ENCODE assay signal across 10 cellular contexts in genomic region chr2:8662239-8662879, GRCh38. TPM values are rescaled to one million over a fixed set of nuclear protein-coding genes. Genes with fewer than 3 reads are reported as not detected.
DNase-seq lines count a peak whose midpoint lies in the region; ATAC-seq and TF ChIP-seq lines count a peak whose summit lies in the region.
"Had no signal": no experiment of that assay in that cellular context is flagged by ENCODE, and none has a peak within 500 bp of the region (broad histone marks: within the 10 kb centered on the region; RNA-seq: fewer than 3 reads in every experiment).

No MANE protein-coding gene starts in this region.

- H3K9me3 ChIP-seq in IMR-90 (ENCODE audit: control insufficient read depth, insufficient read depth, low read length) = no peaks in the 10 kb centered on the region
- H3K9me3 ChIP-seq: neutrophil had no signal

- no peaks in the 10 kb centered on the region for H3K79me1 ChIP-seq in IMR-90 (ENCODE audit: low read depth in 1 of 2, low read length in 2 of 2)

- peak overlapping the region; percentile 99 for H2BK120ac ChIP-seq in IMR-90 (ENCODE audit: low read depth, low read length)

- peak overlapping the region; percentile 80 for H3K4ac ChIP-seq in IMR-90 (ENCODE audit: low read depth, low read length)

- TF ChIP-seq POLR2A in IMR-90 (IDR thresholded peaks at IDR 0.05; ENCODE audit: low read depth, low read length) = no peak

- H3K27me3 ChIP-seq in IMR-90 (ENCODE audit: control insufficient read depth, insufficient read depth, low read length) = no peaks in the 10 kb centered on the region

- H3K4me1 ChIP-seq in IMR-90 (ENCODE audit: control insufficient read depth, insufficient read depth, low read length) = peaks cover 16% of the 10 kb centered on the region

- peak overlapping the region; percentile 68 for H3K27ac ChIP-seq in IMR-90 (ENCODE audit: insufficient read depth, low read length)
- H3K27ac ChIP-seq: neutrophil had no signal

- H3K4me2 ChIP-seq in IMR-90 (ENCODE audit: low read depth, low read length) = peak overlapping the region; percentile 44

- peak overlapping the region; percentile 92 for H3K14ac ChIP-seq in IMR-90 (replicated peaks; ENCODE audit: low read depth, low read length)

- H3K9ac ChIP-seq in IMR-90 (ENCODE audit: low read depth, low read length) = peak overlapping the region; percentile 34

- H4K8ac ChIP-seq in IMR-90 (ENCODE audit: low read depth in 2 of 2, low read length in 2 of 2) = peak overlapping the region; percentile 55 to 83; a peak in 3 of 4 replicates

- H4K20me1 ChIP-seq in IMR-90 (ENCODE audit: insufficient read depth, low read length) = no peaks in the 10 kb centered on the region

- H3K23ac ChIP-seq in IMR-90 (ENCODE audit: low read depth, low read length) = peak overlapping the region; percentile 88

- H3K9me3 Mint-ChIP-seq in chondrocyte (ENCODE audit: low read depth) = no peaks in the 10 kb centered on the region
- H3K9me3 Mint-ChIP-seq in nephron progenitor cell = peaks cover 5% of the 10 kb centered on the region
- H3K9me3 Mint-ChIP-seq in stimulated activated naive B cell treated with anti-CD40 and anti-IgM and Interleukin-4, amounts not matched to agents 10 μg/mL and 1 μg/mL and 100 μg/mL, for 72 hours = no peaks in the 10 kb centered on the region

- peak overlapping the region; percentile 56; the same call in 1 of the 2 replicates for H3K56ac ChIP-seq in IMR-90 (ENCODE audit: extremely low read depth, insufficient read depth, low read length)

- peak overlapping the region; percentile 86 for H2BK5ac ChIP-seq in IMR-90 (ENCODE audit: low read depth, low read length, poor library complexity, severe bottlenecking)

- no peak overlapping the region for H3K4me3 ChIP-seq in IMR-90 (ENCODE audit: insufficient read depth, low read depth, low read length)

- in situ Hi-C loops in Caki2 (cut with HindIII; ENCODE audit: low pct_unique_long_range_greater_than_20kb, low sequenced_read_pairs) (no loop called here), IMR-90 (cut with MboI; ENCODE audit: low sequenced_read_pairs) (no loop called here)

- H3K27me3 Mint-ChIP-seq in chondrocyte (ENCODE audit: low read depth) (no peaks in the 10 kb centered on the region), nephron progenitor cell (ENCODE audit: low read depth, poor library complexity) (peaks cover 3% of the 10 kb centered on the region)
- H3K27me3 Mint-ChIP-seq in stimulated activated naive B cell treated with anti-CD40 and anti-IgM and Interleukin-4, amounts not matched to agents 10 μg/mL and 1 μg/mL and 100 μg/mL, for 72 hours = peaks cover 57 to 62% of the 10 kb centered on the region in 2 donors

- H3K9me1 ChIP-seq in IMR-90 (ENCODE audit: insufficient read depth, low read length) = peaks cover 11% of the 10 kb centered on the region; the same call in 1 of the 2 replicates

- CTCF ChIA-PET in IMR-90 (lab: Yijun Ruan, JAX) = interaction anchor here (1.3 kb wide), 1 partner anchor 18 kb away, joined by 4 read pairs; no protein-coding TSS in a partner anchor

- ATAC-seq in IMR-90 (ENCODE audit: low read depth) (peak; percentile 86), GM18868 (IDR thresholded peaks at IDR 0.05; ENCODE audit: unreplicated experiment) (no peak)
- ATAC-seq in stimulated activated naive B cell treated with anti-CD40 and anti-IgM and Interleukin-4, amounts not matched to agents 10 μg/mL and 1 μg/mL and 100 μg/mL, for 72 hours (replicated peaks) = no peak

- peak overlapping the region; percentile 96 for H2BK20ac ChIP-seq in IMR-90 (ENCODE audit: low read depth, low read length)

- H3K4me3 Mint-ChIP-seq in chondrocyte (ENCODE audit: unreplicated experiment) = no peak overlapping the region
- no peak overlapping the region for H3K4me3 Mint-ChIP-seq in nephron progenitor cell
- H3K4me3 Mint-ChIP-seq in stimulated activated naive B cell treated with anti-CD40 and anti-IgM and Interleukin-4, amounts not matched to agents 10 μg/mL and 1 μg/mL and 100 μg/mL, for 72 hours = no peak overlapping the region

- H3K4me1 Mint-ChIP-seq in chondrocyte (ENCODE audit: low read depth) (peaks cover 9% of the 10 kb centered on the region), nephron progenitor cell (peaks cover 51% of the 10 kb centered on the region)
- H3K4me1 Mint-ChIP-seq in stimulated activated naive B cell treated with anti-CD40 and anti-IgM and Interleukin-4, amounts not matched to agents 10 μg/mL and 1 μg/mL and 100 μg/mL, for 72 hours = peaks cover 5 to 6% of the 10 kb centered on the region in 2 donors

- H4K91ac ChIP-seq in IMR-90 (ENCODE audit: insufficient read depth, low read depth, low read length) = peak overlapping the region; percentile 70

- BruUV-seq in IMR-90 (replicated peaks; lab: Mats Ljungman, UMichigan) = no TSS peak

- dilution Hi-C loops in IMR-90 (cut with HindIII; ENCODE audit: low sequenced_read_pairs, unreplicated experiment) = no loop called here

- H2AFZ ChIP-seq in IMR-90 (replicated peaks; ENCODE audit: low read length, poor library complexity) = peak overlapping the region; percentile 79

- intact Hi-C loops in IMR-90 (cut with micrococcal nuclease) = no loop called here

- H2AK5ac ChIP-seq in IMR-90 (ENCODE audit: low read depth, low read length) = peak overlapping the region; percentile 67

- peak; percentile 74 for DNase-seq in Caki2 (ENCODE audit: low read depth)
- peak; percentile 90 for DNase-seq in IMR-90
- DNase-seq in chondrocyte (ENCODE audit: low spot score) = no peak
- no peak for DNase-seq in nephron progenitor cell
- no peak for DNase-seq in COLO829 (ENCODE audit: low spot score)
- no peak for DNase-seq in stimulated activated naive B cell treated with anti-CD40 and anti-IgM and Interleukin-4, amounts not matched to agents 10 μg/mL and 1 μg/mL and 100 μg/mL, for 72 hours
- no peak for DNase-seq in mucosa of gallbladder (ENCODE audit: low spot score)
- DNase-seq: NCI-H345 had no signal

- peak overlapping the region; percentile 68 for H2AK9ac ChIP-seq in IMR-90 (replicated peaks; ENCODE audit: low read depth, low read length, poor library complexity)

- H3K36me3 Mint-ChIP-seq in chondrocyte (ENCODE audit: low read depth) = no peaks in the 10 kb centered on the region
- H3K36me3 Mint-ChIP-seq in nephron progenitor cell (ENCODE audit: low read depth) = no peaks in the 10 kb centered on the region
- no peaks in the 10 kb centered on the region for H3K36me3 Mint-ChIP-seq in stimulated activated naive B cell treated with anti-CD40 and anti-IgM and Interleukin-4, amounts not matched to agents 10 μg/mL and 1 μg/mL and 100 μg/mL, for 72 hours

- no peaks in the 10 kb centered on the region for H3K36me3 ChIP-seq in IMR-90 (ENCODE audit: control insufficient read depth, insufficient read depth, low read length)
- H3K36me3 ChIP-seq: neutrophil had no signal

- peak; percentile 40 for TF ChIP-seq CTCF in IMR-90 (conservative IDR thresholded peaks at IDR 0.05; ENCODE audit: low read depth, low read length)
- peak; percentile 45 for TF ChIP-seq CTCF in chondrocyte (IDR thresholded peaks at IDR 0.05)
- TF ChIP-seq CTCF in nephron progenitor cell (IDR thresholded peaks at IDR 0.05) = no peak

- H2BK15ac ChIP-seq in IMR-90 (ENCODE audit: low read depth, low read length) = peak overlapping the region; percentile 45; the same call in 2 of the 3 replicates

- no CpG with 5 or more reads among the region's 10 CpGs for WGBS in IMR-90 (ENCODE audit: extremely low coverage in 2 of 2, insufficient read length in 1 of 2), 2 experiments

- peak; percentile 63 for TF ChIP-seq RAD21 in IMR-90 (IDR thresholded peaks at IDR 0.05; ENCODE audit: low read length)

- peak overlapping the region; percentile 56 for H3K18ac ChIP-seq in IMR-90 (ENCODE audit: low read depth, low read length)

- H3K27ac Mint-ChIP-seq in chondrocyte (ENCODE audit: unreplicated experiment) (no peak overlapping the region), nephron progenitor cell (peak overlapping the region; percentile 37)
- H3K27ac Mint-ChIP-seq in stimulated activated naive B cell treated with anti-CD40 and anti-IgM and Interleukin-4, amounts not matched to agents 10 μg/mL and 1 μg/mL and 100 μg/mL, for 72 hours = no peak overlapping the region

- POLR2A ChIA-PET in IMR-90 (lab: Charles Lee; ENCODE audit: unreplicated experiment) = interaction anchor here (1.4 kb wide), 1 partner anchor 19 kb away, joined by 3 read pairs; the partner anchor contains the start of gene ID2

- H4K5ac ChIP-seq in IMR-90 (ENCODE audit: low read depth, low read length) = peak overlapping the region; percentile 40

TF ChIP-seq in IMR-90, 13 proteins besides CTCF, POLR2A, EP300 and RAD21 (continues in another document):
- TF ChIP-seq BHLHE40 (IDR thresholded peaks at IDR 0.05; ENCODE audit: low read depth, low read length) (no peak), CEBPB (IDR thresholded peaks at IDR 0.05; ENCODE audit: low read depth, low read length) (no peak), MAFK (IDR thresholded peaks at IDR 0.05; ENCODE audit: low read depth, low read length) (no peak), MXI1 (IDR thresholded peaks at IDR 0.05; ENCODE audit: borderline replicate concordance, low read depth, low read length) (0 out of 2 replicates have a peak, but pooled peaks have one; percentile 25), CHD1 (IDR thresholded peaks at IDR 0.05; ENCODE audit: low read depth, low read length) (no peak), MAZ (IDR thresholded peaks at IDR 0.05; ENCODE audit: borderline replicate concordance, low read depth, low read length) (peak; percentile 8; the same call in 1 of the 2 replicates), USF2 (IDR thresholded peaks at IDR 0.05; ENCODE audit: low read depth, low read length) (no peak), NFE2L2 (IDR thresholded peaks at IDR 0.05; ENCODE audit: low read depth, low read length) (peak; percentile 66)

RNA-seq across cellular contexts. Expression of gene ID2, which starts 19.5 kb away (rescaled TPM):
- 65.9 and 90.3 TPM in 2 replicates for total RNA-seq in Caki2 (2014; rRNA removed; shearing (Covaris generic); ENCODE audit: low replicate concordance)
- total RNA-seq in IMR-90 (2012; rRNA removed) (389 and 431 TPM in 2 replicates), chondrocyte (23.1 to 50.5 TPM (median 23.2 TPM) in 3 replicates), mucosa of gallbladder (208 TPM)
- polyA plus RNA-seq in IMR-90 (2012; rRNA removed) = 264 and 399 TPM in 2 replicates
- polyA plus RNA-seq in IMR-90 (2012; cell fraction: cytosol; rRNA removed) = 1,308 and 1,433 TPM in 2 replicates
- 1,141 and 1,720 TPM in 2 replicates for polyA plus RNA-seq in IMR-90 (2012; cell fraction: nucleus; rRNA removed; ENCODE audit: low replicate concordance)

Comparison
In these comparisons a context has a peak if more than half of its experiments do, and no peak if none do; other contexts are left out.
1. DNase-seq: peak in Caki2 (single experiment) and IMR-90 (single experiment); none in chondrocyte (single experiment), nephron progenitor cell (single experiment), COLO829 (single experiment), stimulated activated naive B cell treated with anti-CD40 and anti-IgM and Interleukin-4, amounts not matched to agents 10 μg/mL and 1 μg/mL and 100 μg/mL, for 72 hours (single experiment) and mucosa of gallbladder (single experiment).